1 cellular context compared by ENCODE assay signal in the genomic region with DNA sequence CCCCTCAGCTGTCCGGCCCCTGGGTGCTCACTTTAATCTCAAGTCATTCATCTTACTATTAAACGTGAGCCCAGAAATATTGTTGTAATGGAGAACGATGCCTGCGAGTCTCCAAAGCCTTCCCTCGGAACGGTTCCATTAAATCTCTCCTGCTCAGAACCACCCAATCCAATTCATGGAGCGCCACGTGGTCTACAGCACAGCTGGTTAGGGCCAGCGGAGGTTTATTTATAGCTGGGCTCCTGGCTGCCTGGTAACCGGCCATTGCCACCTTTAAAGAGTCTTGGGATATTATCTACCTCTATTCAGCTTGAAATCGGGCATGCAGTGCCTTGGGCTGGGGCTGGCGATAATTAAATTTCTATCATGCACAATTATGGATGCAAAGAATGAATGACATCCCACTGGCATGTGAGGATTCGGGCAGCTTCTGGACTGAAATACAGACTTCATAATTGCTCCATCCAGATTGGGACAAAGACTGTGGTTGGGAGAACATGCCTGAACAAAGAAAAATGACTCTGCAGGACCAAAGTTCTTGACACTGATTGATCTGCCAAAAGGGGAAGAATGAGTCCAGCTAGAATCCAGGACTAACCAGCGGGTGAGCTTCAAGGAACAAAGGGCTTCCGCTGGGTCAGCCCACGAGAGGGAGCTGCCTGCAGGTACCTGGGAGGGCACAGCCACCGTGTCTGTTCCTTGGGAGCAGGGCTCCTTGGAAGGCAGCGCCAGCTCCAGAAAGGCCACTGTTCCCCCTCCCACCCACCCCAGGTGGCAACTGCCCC.
TF ChIP-seq lines count a peak whose summit lies in the region.

No MANE protein-coding gene starts in this region.

TF ChIP-seq in GM23338, 12 proteins besides CTCF, POLR2A, EP300 and RAD21 (continued from another document):
- TF ChIP-seq, protein P1, sequence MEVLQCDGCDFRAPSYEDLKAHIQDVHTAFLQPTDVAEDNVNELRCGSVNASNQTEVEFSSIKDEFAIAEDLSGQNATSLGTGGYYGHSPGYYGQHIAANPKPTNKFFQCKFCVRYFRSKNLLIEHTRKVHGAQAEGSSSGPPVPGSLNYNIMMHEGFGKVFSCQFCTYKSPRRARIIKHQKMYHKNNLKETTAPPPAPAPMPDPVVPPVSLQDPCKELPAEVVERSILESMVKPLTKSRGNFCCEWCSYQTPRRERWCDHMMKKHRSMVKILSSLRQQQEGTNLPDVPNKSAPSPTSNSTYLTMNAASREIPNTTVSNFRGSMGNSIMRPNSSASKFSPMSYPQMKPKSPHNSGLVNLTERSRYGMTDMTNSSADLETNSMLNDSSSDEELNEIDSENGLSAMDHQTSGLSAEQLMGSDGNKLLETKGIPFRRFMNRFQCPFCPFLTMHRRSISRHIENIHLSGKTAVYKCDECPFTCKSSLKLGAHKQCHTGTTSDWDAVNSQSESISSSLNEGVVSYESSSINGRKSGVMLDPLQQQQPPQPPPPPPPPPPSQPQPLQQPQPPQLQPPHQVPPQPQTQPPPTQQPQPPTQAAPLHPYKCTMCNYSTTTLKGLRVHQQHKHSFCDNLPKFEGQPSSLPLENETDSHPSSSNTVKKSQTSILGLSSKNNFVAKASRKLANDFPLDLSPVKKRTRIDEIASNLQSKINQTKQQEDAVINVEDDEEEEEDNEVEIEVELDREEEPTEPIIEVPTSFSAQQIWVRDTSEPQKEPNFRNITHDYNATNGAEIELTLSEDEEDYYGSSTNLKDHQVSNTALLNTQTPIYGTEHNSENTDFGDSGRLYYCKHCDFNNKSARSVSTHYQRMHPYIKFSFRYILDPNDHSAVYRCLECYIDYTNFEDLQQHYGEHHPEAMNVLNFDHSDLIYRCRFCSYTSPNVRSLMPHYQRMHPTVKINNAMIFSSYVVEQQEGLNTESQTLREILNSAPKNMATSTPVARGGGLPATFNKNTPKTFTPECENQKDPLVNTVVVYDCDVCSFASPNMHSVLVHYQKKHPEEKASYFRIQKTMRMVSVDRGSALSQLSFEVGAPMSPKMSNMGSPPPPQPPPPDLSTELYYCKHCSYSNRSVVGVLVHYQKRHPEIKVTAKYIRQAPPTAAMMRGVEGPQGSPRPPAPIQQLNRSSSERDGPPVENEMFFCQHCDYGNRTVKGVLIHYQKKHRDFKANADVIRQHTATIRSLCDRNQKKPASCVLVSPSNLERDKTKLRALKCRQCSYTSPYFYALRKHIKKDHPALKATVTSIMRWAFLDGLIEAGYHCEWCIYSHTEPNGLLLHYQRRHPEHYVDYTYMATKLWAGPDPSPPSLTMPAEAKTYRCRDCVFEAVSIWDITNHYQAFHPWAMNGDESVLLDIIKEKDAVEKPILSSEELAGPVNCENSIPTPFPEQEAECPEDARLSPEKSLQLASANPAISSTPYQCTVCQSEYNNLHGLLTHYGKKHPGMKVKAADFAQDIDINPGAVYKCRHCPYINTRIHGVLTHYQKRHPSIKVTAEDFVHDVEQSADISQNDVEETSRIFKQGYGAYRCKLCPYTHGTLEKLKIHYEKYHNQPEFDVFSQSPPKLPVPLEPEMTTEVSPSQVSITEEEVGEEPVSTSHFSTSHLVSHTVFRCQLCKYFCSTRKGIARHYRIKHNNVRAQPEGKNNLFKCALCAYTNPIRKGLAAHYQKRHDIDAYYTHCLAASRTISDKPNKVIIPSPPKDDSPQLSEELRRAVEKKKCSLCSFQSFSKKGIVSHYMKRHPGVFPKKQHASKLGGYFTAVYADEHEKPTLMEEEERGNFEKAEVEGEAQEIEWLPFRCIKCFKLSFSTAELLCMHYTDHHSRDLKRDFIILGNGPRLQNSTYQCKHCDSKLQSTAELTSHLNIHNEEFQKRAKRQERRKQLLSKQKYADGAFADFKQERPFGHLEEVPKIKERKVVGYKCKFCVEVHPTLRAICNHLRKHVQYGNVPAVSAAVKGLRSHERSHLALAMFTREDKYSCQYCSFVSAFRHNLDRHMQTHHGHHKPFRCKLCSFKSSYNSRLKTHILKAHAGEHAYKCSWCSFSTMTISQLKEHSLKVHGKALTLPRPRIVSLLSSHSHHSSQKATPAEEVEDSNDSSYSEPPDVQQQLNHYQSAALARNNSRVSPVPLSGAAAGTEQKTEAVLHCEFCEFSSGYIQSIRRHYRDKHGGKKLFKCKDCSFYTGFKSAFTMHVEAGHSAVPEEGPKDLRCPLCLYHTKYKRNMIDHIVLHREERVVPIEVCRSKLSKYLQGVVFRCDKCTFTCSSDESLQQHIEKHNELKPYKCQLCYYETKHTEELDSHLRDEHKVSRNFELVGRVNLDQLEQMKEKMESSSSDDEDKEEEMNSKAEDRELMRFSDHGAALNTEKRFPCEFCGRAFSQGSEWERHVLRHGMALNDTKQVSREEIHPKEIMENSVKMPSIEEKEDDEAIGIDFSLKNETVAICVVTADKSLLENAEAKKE (CRISPR knock-in tag; IDR thresholded peaks at IDR 0.05), result no peak
- no peak for TF ChIP-seq NANOG (IDR thresholded peaks at IDR 0.05; ENCODE audit: borderline replicate concordance)
- TF ChIP-seq ZNF114 (CRISPR knock-in tag; IDR thresholded peaks at IDR 0.05), result no peak
- TF ChIP-seq POLR2AphosphoS5 (IDR thresholded peaks at IDR 0.05; ENCODE audit: low read depth), result no peak
- no peak for TF ChIP-seq EZH2phosphoT487 (IDR thresholded peaks at IDR 0.05; ENCODE audit: unreplicated experiment)
